14 cellular contexts compared by ENCODE assay signal in the genomic region with DNA sequence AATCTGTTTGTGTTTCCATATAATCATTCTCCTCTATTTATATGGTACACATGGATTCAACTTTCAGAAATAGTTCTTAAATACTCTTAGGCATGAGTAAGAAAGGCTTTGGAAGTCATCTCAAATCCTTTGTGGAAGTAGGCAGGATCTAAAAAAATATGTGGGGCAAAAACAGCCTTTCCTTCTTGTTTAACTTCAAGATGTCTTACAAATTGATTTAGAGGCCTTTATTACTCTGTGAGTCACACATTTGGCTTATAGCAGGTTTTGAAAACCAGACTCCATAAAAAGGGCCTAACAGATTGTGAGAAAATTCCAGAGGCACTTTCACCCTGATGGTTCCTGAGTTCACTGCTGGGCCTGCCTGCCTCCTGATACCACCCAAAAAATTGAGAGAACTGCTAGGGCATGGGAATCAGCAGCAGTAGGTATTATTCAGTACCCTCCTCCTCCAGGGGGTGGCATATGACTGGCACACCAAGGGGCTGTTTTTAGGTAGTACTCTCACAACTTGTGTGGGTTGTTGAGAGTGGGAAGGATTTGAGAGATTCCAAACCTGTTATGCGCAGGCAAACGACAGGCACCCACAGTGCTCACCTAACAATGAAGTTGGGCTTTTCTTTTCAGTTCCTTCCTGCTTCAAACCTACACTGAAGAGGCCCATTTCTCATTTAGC.
DNase-seq lines count a peak whose midpoint lies in the region; ATAC-seq and TF ChIP-seq lines count a peak whose summit lies in the region.
"Had no signal": no experiment of that assay in that cellular context is flagged by ENCODE, and none has a peak within 500 bp of the region (broad histone marks: within the 10 kb centered on the region; RNA-seq: fewer than 3 reads in every experiment).

No MANE protein-coding gene starts in this region.

- DNase-seq in DMS 273 (lab: John Stamatoyannopoulos, UW; ENCODE audit: unreplicated experiment) (peak; percentile 29), DMS 273 treated with DMSO at 0.1 percent for 48 hours (lab: John Stamatoyannopoulos, UW) (no peak), PC-9 (peak in 1 of 2 experiments; percentile 21), hepatocyte (ENCODE audit: low spot score) (no peak), smooth muscle cell (lab: John Stamatoyannopoulos, UW; ENCODE audit: unreplicated experiment) (no peak), testis (no peak), right lobe of liver (no peak)
- DNase-seq in activated effector memory CD4-positive, alpha-beta T cell treated with Interleukin-2 at 50 U/mL for 16 hours, result no peak
- DNase-seq: activated CD8-positive, alpha-beta T cell treated with anti-CD3 and anti-CD28 coated beads for 36 hours; KG1; NCI-H2171; spleen; tibial artery had no signal

- H3K4me1 ChIP-seq in PC-9 (replicated peaks; ENCODE audit: insufficient read depth), result no peaks in the 10 kb centered on the region
- H3K4me1 ChIP-seq in hepatocyte (ENCODE audit: insufficient read depth), result no peaks in the 10 kb centered on the region
- peaks cover 24% of the 10 kb centered on the region for H3K4me1 ChIP-seq in smooth muscle cell (ENCODE audit: low read depth)
- H3K4me1 ChIP-seq in testis, result no peaks in the 10 kb centered on the region
- H3K4me1 ChIP-seq in right lobe of liver, result no peaks in the 10 kb centered on the region
- H3K4me1 ChIP-seq: spleen, tibial artery had no signal

- ATAC-seq in right lobe of liver, result no peak
- ATAC-seq: activated CD8-positive, alpha-beta T cell treated with anti-CD3 and anti-CD28 coated beads for 36 hours had no signal

- WGBS in hepatocyte (ENCODE audit: low lambda C conversion rate, missing lambda C conversion rate), result 69% methylated on average over 2 of the region's 2 CpGs
- WGBS in smooth muscle cell (ENCODE audit: low lambda C conversion rate), result 45% methylated on average over 2 of the region's 2 CpGs
- 86 to 92% methylated on average over 2 of the region's 2 CpGs for WGBS in testis, 2 donors
- 83% methylated on average over 2 of the region's 2 CpGs for WGBS in right lobe of liver (ENCODE audit: insufficient coverage, low coverage, low lambda C conversion rate, missing lambda C conversion rate)

- intact Hi-C loops in PC-9 (cut with micrococcal nuclease; ENCODE audit: unreplicated experiment), result no loop called here
- intact Hi-C loops in testis (cut with DNase I; ENCODE audit: low total_unique reads), result no loop called here
- intact Hi-C loops in right lobe of liver (cut with DNase I), result no loop called here

- H3K4me2 ChIP-seq in PC-9 (no peak overlapping the region), hepatocyte (no peak overlapping the region), smooth muscle cell (peak overlapping the region; percentile 59)

- H3F3A ChIP-seq in PC-9 (ENCODE audit: insufficient read depth, low read depth) (no peaks in the 10 kb centered on the region), smooth muscle cell (ENCODE audit: low read depth) (no peaks in the 10 kb centered on the region)

- H2AFZ ChIP-seq in PC-9 (no peak overlapping the region), hepatocyte (no peak overlapping the region), smooth muscle cell (ENCODE audit: low read depth) (no peak overlapping the region)

- TF ChIP-seq POLR2A in testis (IDR thresholded peaks at IDR 0.05) (no peak), right lobe of liver (IDR thresholded peaks at IDR 0.05) (no peak)

- H4K20me1 ChIP-seq in PC-9 (ENCODE audit: insufficient read depth) (no peaks in the 10 kb centered on the region), hepatocyte (ENCODE audit: insufficient read depth, poor library complexity, severe bottlenecking) (no peaks in the 10 kb centered on the region), smooth muscle cell (ENCODE audit: low read depth) (no peaks in the 10 kb centered on the region)

- H3K9me2 ChIP-seq in PC-9 (ENCODE audit: insufficient read depth) (no peaks in the 10 kb centered on the region), hepatocyte (replicated peaks; ENCODE audit: insufficient read depth) (no peaks in the 10 kb centered on the region)

- H3K36me3 ChIP-seq in PC-9 (ENCODE audit: low read depth) (no peaks in the 10 kb centered on the region), hepatocyte (replicated peaks; ENCODE audit: insufficient read depth, low read depth) (no peaks in the 10 kb centered on the region), smooth muscle cell (ENCODE audit: low read depth) (no peaks in the 10 kb centered on the region), testis (ENCODE audit: low read depth, missing control alignments) (no peaks in the 10 kb centered on the region), right lobe of liver (no peaks in the 10 kb centered on the region)
- H3K36me3 ChIP-seq: spleen, tibial artery had no signal

- H3K79me2 ChIP-seq in PC-9 (ENCODE audit: low read depth), result no peaks in the 10 kb centered on the region
- H3K79me2 ChIP-seq in hepatocyte, result no peaks in the 10 kb centered on the region
- H3K79me2 ChIP-seq in smooth muscle cell (ENCODE audit: low read depth), result no peaks in the 10 kb centered on the region

- H3K9ac ChIP-seq in smooth muscle cell (ENCODE audit: low read depth), result no peak overlapping the region

- POLR2A ChIA-PET in PC-9 (lab: Charles Lee; ENCODE audit: unreplicated experiment), result no interaction called here

- no peaks in the 10 kb centered on the region for H3K9me3 ChIP-seq in PC-9 (ENCODE audit: insufficient read depth, low read depth)
- no peaks in the 10 kb centered on the region for H3K9me3 ChIP-seq in hepatocyte (ENCODE audit: low read depth)
- H3K9me3 ChIP-seq in smooth muscle cell (replicated peaks; ENCODE audit: low read depth), result peaks cover 4% of the 10 kb centered on the region
- no peaks in the 10 kb centered on the region for H3K9me3 ChIP-seq in testis
- H3K9me3 ChIP-seq in right lobe of liver, result no peaks in the 10 kb centered on the region
- H3K9me3 ChIP-seq: spleen, tibial artery had no signal

- BruUV-seq in PC-9 (replicated peaks; lab: Mats Ljungman, UMichigan), result no TSS peak

- CTCF ChIA-PET in PC-9 (lab: Charles Lee), result no interaction called here

- H3K27me3 ChIP-seq in PC-9 (ENCODE audit: insufficient read depth, low read depth) (no peaks in the 10 kb centered on the region), hepatocyte (no peaks in the 10 kb centered on the region), smooth muscle cell (ENCODE audit: low read depth) (no peaks in the 10 kb centered on the region), testis (no peaks in the 10 kb centered on the region), right lobe of liver (peaks cover 3 to 9% of the 10 kb centered on the region in 2 donors)
- H3K27me3 ChIP-seq: tibial artery had no signal

- peak; percentile 37; the same call in 1 of the 2 replicates for TF ChIP-seq CTCF in PC-9 (conservative IDR thresholded peaks at IDR 0.05)
- TF ChIP-seq CTCF in hepatocyte (IDR thresholded peaks at IDR 0.05; ENCODE audit: poor library complexity), result no peak
- TF ChIP-seq CTCF in smooth muscle cell (IDR thresholded peaks at IDR 0.05; ENCODE audit: borderline replicate concordance, insufficient read depth, poor library complexity, severe bottlenecking), result no peak
- no peak for TF ChIP-seq CTCF in testis (IDR thresholded peaks at IDR 0.05)
- peak in 1 of 4 donors; percentile 4 for TF ChIP-seq CTCF in right lobe of liver (IDR thresholded peaks at IDR 0.05)

- H3K27ac ChIP-seq in PC-9 (no peak overlapping the region), hepatocyte (peak overlapping the region; percentile 34), smooth muscle cell (ENCODE audit: low read depth) (peak overlapping the region; percentile 24), testis (no peak overlapping the region), right lobe of liver (no peak overlapping the region)
- H3K27ac ChIP-seq: 22Rv1, spleen, tibial artery had no signal

- no peak overlapping the region for H3K4me3 ChIP-seq in PC-9
- H3K4me3 ChIP-seq in hepatocyte, result no peak overlapping the region
- no peak overlapping the region for H3K4me3 ChIP-seq in smooth muscle cell
- H3K4me3 ChIP-seq in testis, result no peak overlapping the region
- H3K4me3 ChIP-seq in right lobe of liver, result no peak overlapping the region
- H3K4me3 ChIP-seq: spleen, tibial artery had no signal

Comparison
In these comparisons a context has a peak if more than half of its experiments do, and no peak if none do; other contexts are left out.
1. H3K27ac ChIP-seq: peak in hepatocyte (single experiment) and smooth muscle cell (single experiment); none in PC-9 (single experiment), testis (0 of 2) and right lobe of liver (0 of 3).